Comparison of ENCODE assay signal across 11 cellular contexts in genomic region chr3:128559486-128560225, GRCh38.
DNase-seq lines count a peak whose midpoint lies in the region; ATAC-seq and TF ChIP-seq lines count a peak whose summit lies in the region.
"Had no signal": no experiment of that assay in that cellular context is flagged by ENCODE, and none has a peak within 500 bp of the region (broad histone marks: within the 10 kb centered on the region; RNA-seq: fewer than 3 reads in every experiment).

No MANE protein-coding gene starts in this region.

- in situ Hi-C loops in Panc1 (cut with HindIII; ENCODE audit: low pct_unique_long_range_greater_than_20kb, low sequenced_read_pairs) = no loop called here

- no peaks in the 10 kb centered on the region for H3K36me3 ChIP-seq in HCT116 (ENCODE audit: control insufficient read depth in 1 of 2, insufficient read depth in 2 of 2, low read length in 2 of 2)
- no peaks in the 10 kb centered on the region for H3K36me3 ChIP-seq in Panc1 (ENCODE audit: control insufficient read depth, insufficient read depth, low read length)
- H3K36me3 ChIP-seq in colonic mucosa = no peaks in the 10 kb centered on the region
- H3K36me3 ChIP-seq: right atrium auricular region, upper lobe of left lung had no signal

- RAD21 ChIA-PET in HCT116 (lab: Charles Lee; ENCODE audit: low non-redundant PET in 1 of 2, low total read pairs in 2 of 2, uncharacterized antibody in 2 of 2, unreplicated experiment in 2 of 2) = no interaction called here

- H3K9me3 Mint-ChIP-seq in osteocyte (ENCODE audit: unreplicated experiment) = no peaks in the 10 kb centered on the region
- H3K9me3 Mint-ChIP-seq: effector memory CD8-positive, alpha-beta T cell had no signal

- TF ChIP-seq POLR2A in HCT116 (IDR thresholded peaks at IDR 0.05; ENCODE audit: borderline replicate concordance, extremely low read depth, insufficient read depth, insufficient read length) = no peak

- peak; percentile 71 for ATAC-seq in HCT116
- peak; percentile 13; the same call in 1 of the 2 replicates for ATAC-seq in Panc1
- peak; percentile 74 for ATAC-seq in foreskin keratinocyte
- ATAC-seq: effector memory CD8-positive, alpha-beta T cell had no signal

- BruUV-seq in HCT116 (replicated peaks; lab: Mats Ljungman, UMichigan) = no TSS peak
- no TSS peak for BruUV-seq in Panc1 (replicated peaks; lab: Mats Ljungman, UMichigan)

- no peak overlapping the region for H3K4me3 ChIP-seq in HCT116 (replicated peaks in 1 of 2; ENCODE audit: low read depth in 1 of 2, low read length in 2 of 2)
- no peak overlapping the region for H3K4me3 ChIP-seq in Panc1 (ENCODE audit: low read depth in 2 of 2, low read length in 2 of 2)
- H3K4me3 ChIP-seq in colonic mucosa = no peak overlapping the region
- H3K4me3 ChIP-seq: right atrium auricular region, upper lobe of left lung had no signal

- H3K36me3 Mint-ChIP-seq in osteocyte (ENCODE audit: unreplicated experiment) = no peaks in the 10 kb centered on the region

- no peaks in the 10 kb centered on the region for H4K20me1 ChIP-seq in HCT116 (ENCODE audit: insufficient read depth)

- H3K9ac ChIP-seq in HCT116 (ENCODE audit: low read length) = no peak overlapping the region
- H3K9ac ChIP-seq in colonic mucosa (ENCODE audit: low read depth in 2 of 2, low read length in 2 of 2) = no peak overlapping the region

- CTCF ChIA-PET in HCT116 (lab: Charles Lee) = no interaction called here
- CTCF ChIA-PET in Panc1 (lab: Charles Lee) = interaction anchor here (0.7 kb wide), 2 partner anchors 151 to 865 kb away, joined by 3 to 13 read pairs; no protein-coding TSS in a partner anchor

- no peaks in the 10 kb centered on the region for H3K9me3 ChIP-seq in HCT116 (ENCODE audit: control insufficient read depth in 1 of 2, insufficient read depth in 1 of 2, low read depth in 1 of 2, low read length in 2 of 2)
- no peaks in the 10 kb centered on the region for H3K9me3 ChIP-seq in Panc1 (ENCODE audit: control insufficient read depth, insufficient read depth, low read depth, low read length)
- H3K9me3 ChIP-seq in colonic mucosa = no peaks in the 10 kb centered on the region
- H3K9me3 ChIP-seq: right atrium auricular region, upper lobe of left lung had no signal

- H3K27ac ChIP-seq in HCT116 (ENCODE audit: low read depth, low read length) = no peak overlapping the region
- H3K27ac ChIP-seq in Panc1 (ENCODE audit: low read length) = no peak overlapping the region
- no peak overlapping the region for H3K27ac ChIP-seq in foreskin keratinocyte
- H3K27ac ChIP-seq in colonic mucosa = no peak overlapping the region
- H3K27ac ChIP-seq: right atrium auricular region, upper lobe of left lung had no signal

- peaks cover 29% of the 10 kb centered on the region for H3K27me3 Mint-ChIP-seq in osteocyte (ENCODE audit: unreplicated experiment)

- no peaks in the 10 kb centered on the region for H3K9me2 ChIP-seq in HCT116 (ENCODE audit: insufficient read depth)

- POLR2A ChIA-PET in HCT116 (lab: Charles Lee) (no interaction called here), Panc1 (lab: Charles Lee) (no interaction called here)

- TF ChIP-seq CTCF in HCT116 (IDR thresholded peaks at IDR 0.05 in 2 of 3, conservative IDR thresholded peaks at IDR 0.05 in 1 of 3; ENCODE audit: borderline replicate concordance in 1 of 3, insufficient read depth in 1 of 3, low read depth in 2 of 3, low read length in 2 of 3) (no peak), Panc1 (IDR thresholded peaks at IDR 0.05) (no peak), foreskin keratinocyte (conservative IDR thresholded peaks at IDR 0.05) (no peak), colonic mucosa (IDR thresholded peaks at IDR 0.05) (no peak), osteocyte (IDR thresholded peaks at IDR 0.05) (no peak)

- TF ChIP-seq RAD21 in HCT116 (IDR thresholded peaks at IDR 0.05; ENCODE audit: low read depth) = no peak

- no peak overlapping the region for H3K27ac Mint-ChIP-seq in osteocyte (ENCODE audit: unreplicated experiment)
- H3K27ac Mint-ChIP-seq: effector memory CD8-positive, alpha-beta T cell had no signal

- peaks cover 9% of the 10 kb centered on the region in 2 experiments for H3K4me1 ChIP-seq in HCT116 (ENCODE audit: control insufficient read depth in 1 of 2, insufficient read depth in 2 of 2, low read length in 2 of 2)
- H3K4me1 ChIP-seq in Panc1 (ENCODE audit: control insufficient read depth, insufficient read depth, low read length) = no peaks in the 10 kb centered on the region
- no peaks in the 10 kb centered on the region for H3K4me1 ChIP-seq in foreskin keratinocyte
- no peaks in the 10 kb centered on the region for H3K4me1 ChIP-seq in colonic mucosa

- H3K4me2 ChIP-seq in HCT116 (ENCODE audit: low read length) = peak overlapping the region; percentile 47

- H2AFZ ChIP-seq in HCT116 (ENCODE audit: low read depth, low read length, poor library complexity, severe bottlenecking) = no peak overlapping the region

- H3K27me3 ChIP-seq in HCT116 (ENCODE audit: insufficient read depth, low read length) (no peaks in the 10 kb centered on the region), Panc1 (ENCODE audit: control insufficient read depth, insufficient read depth, low read length) (no peaks in the 10 kb centered on the region), foreskin keratinocyte (peaks cover 55% of the 10 kb centered on the region), colonic mucosa (peaks cover 14% of the 10 kb centered on the region)
- H3K27me3 ChIP-seq: right atrium auricular region had no signal

- H3K4me1 Mint-ChIP-seq in osteocyte (ENCODE audit: unreplicated experiment) = peaks cover 3% of the 10 kb centered on the region

- H3K4me3 Mint-ChIP-seq in osteocyte (ENCODE audit: unreplicated experiment) = no peak overlapping the region
- H3K4me3 Mint-ChIP-seq: effector memory CD8-positive, alpha-beta T cell had no signal

- intact Hi-C loops in HCT116 (cut with micrococcal nuclease) (no loop called here), Panc1 (cut with micrococcal nuclease; ENCODE audit: unreplicated experiment) (no loop called here), colonic mucosa (cut with DNase I) (no loop called here)

- DNase-seq in NCI-H1417 (lab: John Stamatoyannopoulos, UW) (peak in 2 of 3 experiments; percentile 58 to 79), NCI-H1417 treated with DMSO at 0.1 percent for 48 hours (lab: John Stamatoyannopoulos, UW) (no peak), HCT116 (ENCODE audit: low read depth, low spot score) (no peak), Panc1 (ENCODE audit: low read depth, low spot score) (no peak), foreskin keratinocyte (no peak), colonic mucosa (no peak), osteocyte (ENCODE audit: extremely low spot score, unreplicated experiment) (no peak), globus pallidus (ENCODE audit: low spot score) (no peak)
- DNase-seq: effector memory CD8-positive, alpha-beta T cell had no signal

- H3K79me2 ChIP-seq in HCT116 (ENCODE audit: insufficient read depth, low read length) = no peaks in the 10 kb centered on the region

TF ChIP-seq in HCT116, 20 proteins besides CTCF, POLR2A, EP300 and RAD21 (continues in another document):
- TF ChIP-seq SRF (IDR thresholded peaks at IDR 0.05; ENCODE audit: low read depth) (no peak), REST (IDR thresholded peaks at IDR 0.05; ENCODE audit: low read depth) (no peak), ATF3 (IDR thresholded peaks at IDR 0.05) (no peak), SIN3A (IDR thresholded peaks at IDR 0.05; ENCODE audit: low read depth) (no peak), ZBTB33 (IDR thresholded peaks at IDR 0.05; ENCODE audit: extremely low read depth, insufficient replicate concordance, low read length) (no peak), EZH2 (IDR thresholded peaks at IDR 0.05) (no peak), EZH2phosphoT487 (IDR thresholded peaks at IDR 0.05; ENCODE audit: borderline replicate concordance) (no peak), CBX3 (IDR thresholded peaks at IDR 0.05; ENCODE audit: low read depth) (no peak)

Comparison
In these comparisons a context has a peak if more than half of its experiments do, and no peak if none do; other contexts are left out.
1. DNase-seq: peak in NCI-H1417 (2 of 3); none in NCI-H1417 treated with DMSO at 0.1 percent for 48 hours (single experiment), HCT116 (single experiment), Panc1 (single experiment), foreskin keratinocyte (0 of 2), colonic mucosa (single experiment), osteocyte (single experiment) and globus pallidus (single experiment).
2. ATAC-seq: peak in every context shown above with its lines; median percentile 74 in foreskin keratinocyte; 71 in HCT116; 13 in Panc1.